ENCODE assay signal across 9 cellular contexts in genomic region chr12:54497883-54498282, GRCh38. TPM values are rescaled to one million over a fixed set of nuclear protein-coding genes. Genes with fewer than 3 reads are reported as not detected.
DNase-seq lines count a peak whose midpoint lies in the region; ATAC-seq, FAIRE-seq and TF ChIP-seq lines count a peak whose summit lies in the region.
"Had no signal": no experiment of that assay in that cellular context is flagged by ENCODE, and none has a peak within 500 bp of the region (broad histone marks: within the 10 kb centered on the region; RNA-seq: fewer than 3 reads in every experiment).

No MANE protein-coding gene starts in this region.

- H3K27me3 ChIP-seq in neural progenitor cell, result peaks cover 9% of the 10 kb centered on the region

- TF ChIP-seq POLR2A in GM12891 (IDR thresholded peaks at IDR 0.05; ENCODE audit: low read depth, low read length), result no peak

- peak overlapping the region; percentile 59 for H2AFZ ChIP-seq in neural progenitor cell (replicated peaks)

- no peaks in the 10 kb centered on the region for H3F3A ChIP-seq in neural progenitor cell (ENCODE audit: low read depth)

- no peak overlapping the region for H3K27ac ChIP-seq in neural progenitor cell

- DNase-seq in GF-D8 (lab: John Stamatoyannopoulos, UW) (peak; percentile 56), neural progenitor cell (ENCODE audit: low spot score) (no peak), GM10248 (ENCODE audit: extremely low spot score) (no peak), GM12891 (ENCODE audit: insufficient read length, low spot score) (no peak), ureter (ENCODE audit: low spot score) (no peak)
- no peak for DNase-seq in activated CD4-positive, alpha-beta memory T cell treated with anti-CD3 and anti-CD28 coated beads, Interleukin-2, amount 10 ng/mL, durations not matched to agents 7 days and 5 days

- H3K79me2 ChIP-seq in neural progenitor cell (ENCODE audit: low read depth), result no peaks in the 10 kb centered on the region

- POLR2A ChIA-PET in activated CD4-positive, alpha-beta memory T cell treated with anti-CD3 and anti-CD28 coated beads, Interleukin-2, amount 10 ng/mL, durations not matched to agents 7 days and 5 days (lab: Charles Lee), result interaction anchor here (0.6 to 2.4 kb wide), 28 partner anchors 8 to 1218 kb away, joined by 3 to 19 read pairs (median 5); partner anchors contain the start of genes BLOC1S1, CBX5, HNRNPA1 and ITGA5
- POLR2A ChIA-PET in GM10248 (lab: Yijun Ruan, JAX), result interaction anchor here (0.5 to 0.9 kb wide), 2 partner anchors 32 to 95 kb away, joined by 3 to 5 read pairs; no protein-coding TSS in a partner anchor

- H3K4me3 Mint-ChIP-seq in activated CD4-positive, alpha-beta memory T cell treated with anti-CD3 and anti-CD28 coated beads, Interleukin-2, amount 10 ng/mL, durations not matched to agents 7 days and 5 days, result peak overlapping the region; percentile 99
- H3K4me3 Mint-ChIP-seq in neural progenitor cell, result no peak overlapping the region

- no peak overlapping the region for H3K9ac ChIP-seq in neural progenitor cell

- TF ChIP-seq CTCF in neural progenitor cell (IDR thresholded peaks at IDR 0.05) (no peak), GM10248 (IDR thresholded peaks at IDR 0.05; ENCODE audit: control extremely low read depth, extremely low read depth, low read depth, missing control alignments) (no peak)

- no peak overlapping the region for H3K4me2 ChIP-seq in neural progenitor cell

- H3K36me3 ChIP-seq in neural progenitor cell, result no peaks in the 10 kb centered on the region

- no peaks in the 10 kb centered on the region for H3K9me3 Mint-ChIP-seq in activated CD4-positive, alpha-beta memory T cell treated with anti-CD3 and anti-CD28 coated beads, Interleukin-2, amount 10 ng/mL, durations not matched to agents 7 days and 5 days
- H3K9me3 Mint-ChIP-seq in neural progenitor cell, result no peaks in the 10 kb centered on the region

- ATAC-seq in GM21528 (IDR thresholded peaks at IDR 0.05; ENCODE audit: low FRiP score, unreplicated experiment), result peak; percentile 19
- ATAC-seq in HG03442 (IDR thresholded peaks at IDR 0.05; ENCODE audit: unreplicated experiment), result no peak

- H3K4me3 ChIP-seq in neural progenitor cell, result no peak overlapping the region

- peaks cover 45% of the 10 kb centered on the region for H3K4me1 Mint-ChIP-seq in activated CD4-positive, alpha-beta memory T cell treated with anti-CD3 and anti-CD28 coated beads, Interleukin-2, amount 10 ng/mL, durations not matched to agents 7 days and 5 days
- H3K4me1 Mint-ChIP-seq in neural progenitor cell, result peaks cover 15% of the 10 kb centered on the region

- CTCF ChIA-PET in activated CD4-positive, alpha-beta memory T cell treated with anti-CD3 and anti-CD28 coated beads, Interleukin-2, amount 10 ng/mL, durations not matched to agents 7 days and 5 days (lab: Charles Lee), result interaction anchor here (0.7 to 2.4 kb wide), 14 partner anchors 29 to 881 kb away, joined by 3 to 24 read pairs (median 3); partner anchors contain the start of gene COPZ1
- CTCF ChIA-PET in GM10248 (lab: Yijun Ruan, JAX), result interaction anchor here (0.8 to 2.4 kb wide), 17 partner anchors 10 to 280 kb away, joined by 3 to 13 read pairs (median 3); no protein-coding TSS in a partner anchor

- H3K27me3 Mint-ChIP-seq in activated CD4-positive, alpha-beta memory T cell treated with anti-CD3 and anti-CD28 coated beads, Interleukin-2, amount 10 ng/mL, durations not matched to agents 7 days and 5 days, result no peaks in the 10 kb centered on the region
- no peaks in the 10 kb centered on the region for H3K27me3 Mint-ChIP-seq in neural progenitor cell (ENCODE audit: insufficient read depth, low read depth)

- H3K4me1 ChIP-seq in neural progenitor cell, result peaks cover 8% of the 10 kb centered on the region

- peaks cover 42% of the 10 kb centered on the region for H3K36me3 Mint-ChIP-seq in activated CD4-positive, alpha-beta memory T cell treated with anti-CD3 and anti-CD28 coated beads, Interleukin-2, amount 10 ng/mL, durations not matched to agents 7 days and 5 days (ENCODE audit: low read depth)
- no peaks in the 10 kb centered on the region for H3K36me3 Mint-ChIP-seq in neural progenitor cell

- no peaks in the 10 kb centered on the region for H3K9me3 ChIP-seq in neural progenitor cell (ENCODE audit: low read depth)

- H4K20me1 ChIP-seq in neural progenitor cell (ENCODE audit: low read depth), result no peaks in the 10 kb centered on the region

- peak overlapping the region; percentile 95 for H3K27ac Mint-ChIP-seq in activated CD4-positive, alpha-beta memory T cell treated with anti-CD3 and anti-CD28 coated beads, Interleukin-2, amount 10 ng/mL, durations not matched to agents 7 days and 5 days
- no peak overlapping the region for H3K27ac Mint-ChIP-seq in neural progenitor cell

- FAIRE-seq in GM12891 (lab: Jason Lieb, UNC), result no peak

TF ChIP-seq in GM12891, 5 proteins besides CTCF, POLR2A, EP300 and RAD21:
- TF ChIP-seq PAX5 (IDR thresholded peaks at IDR 0.05; ENCODE audit: insufficient read depth, low read length, severe bottlenecking) (no peak), POLR2AphosphoS5 (IDR thresholded peaks at IDR 0.05; ENCODE audit: low read depth, low read length) (no peak), SPI1 (IDR thresholded peaks at IDR 0.05; ENCODE audit: low read depth, low read length) (no peak), POU2F2 (IDR thresholded peaks at IDR 0.05; ENCODE audit: low read depth, low read length) (no peak), TAF1 (IDR thresholded peaks at IDR 0.05; ENCODE audit: low read depth, low read length) (no peak)

RNA-seq across cellular contexts. Expression of gene NCKAP1L, which starts 0.3 kb away (rescaled TPM):
- 100 to 1,000 TPM; 188 to 189 TPM for total RNA-seq in activated CD4-positive, alpha-beta memory T cell treated with anti-CD3 and anti-CD28 coated beads, Interleukin-2, amount 10 ng/mL, durations not matched to agents 7 days and 5 days
- total RNA-seq in neural progenitor cell (ENCODE audit: low replicate concordance), result 0.43 and 2.1 TPM in 2 replicates
- polyA plus RNA-seq in GM12891 (2012; ENCODE audit: low read depth, missing spikeins), result 116 TPM
- total RNA-seq in ureter, result 17.4 TPM
- total RNA-seq: myocyte had no signal

RNA-seq across cellular contexts. Expression of gene GTSF1, which starts 24.5 kb away (rescaled TPM):
- 10 to 100 TPM; 14.9 to 16.4 TPM for total RNA-seq in activated CD4-positive, alpha-beta memory T cell treated with anti-CD3 and anti-CD28 coated beads, Interleukin-2, amount 10 ng/mL, durations not matched to agents 7 days and 5 days
- total RNA-seq in neural progenitor cell (ENCODE audit: low replicate concordance), result not detected in 2 replicates
- 108 TPM for polyA plus RNA-seq in GM12891 (2012; ENCODE audit: low read depth, missing spikeins)
- total RNA-seq in ureter, result 0.62 TPM
- total RNA-seq: myocyte had no signal

RNA-seq across cellular contexts. Expression of gene PDE1B, which starts 51.5 kb away (rescaled TPM):
- 10 to 100 TPM; 11.5 to 12.0 TPM for total RNA-seq in activated CD4-positive, alpha-beta memory T cell treated with anti-CD3 and anti-CD28 coated beads, Interleukin-2, amount 10 ng/mL, durations not matched to agents 7 days and 5 days
- 1.5 and 5.3 TPM in 2 replicates for total RNA-seq in neural progenitor cell (ENCODE audit: low replicate concordance)
- polyA plus RNA-seq in GM12891 (2012; ENCODE audit: low read depth, missing spikeins), result 2.3 TPM
- total RNA-seq in ureter, result 5.5 TPM

Comparison
In these comparisons a context has a peak if more than half of its experiments do, and no peak if none do; other contexts are left out.
1. RNA of gene NCKAP1L, which starts 0.3 kb away (total RNA-seq): 188 to 189 TPM in activated CD4-positive, alpha-beta memory T cell treated with anti-CD3 and anti-CD28 coated beads, Interleukin-2, amount 10 ng/mL, durations not matched to agents 7 days and 5 days; 17.4 TPM in ureter (single experiment) and 0.43 to 2.1 TPM in neural progenitor cell; every median in the first group is over 10 times any median in the second.